Comparison of ENCODE assay signal across 13 cellular contexts in genomic region chr18:77084757-77085035, GRCh38. TPM values are rescaled to one million over a fixed set of nuclear protein-coding genes. Genes with fewer than 3 reads are reported as not detected.
DNase-seq lines count a peak whose midpoint lies in the region; ATAC-seq and TF ChIP-seq lines count a peak whose summit lies in the region.
"Had no signal": no experiment of that assay in that cellular context is flagged by ENCODE, and none has a peak within 500 bp of the region (broad histone marks: within the 10 kb centered on the region; RNA-seq: fewer than 3 reads in every experiment).

No MANE protein-coding gene starts in this region.

- TF ChIP-seq POLR2A in gastroesophageal sphincter (IDR thresholded peaks at IDR 0.05), result no peak

- no peak for TF ChIP-seq EP300 in gastroesophageal sphincter (IDR thresholded peaks at IDR 0.05)

- H3K9me3 ChIP-seq in CD4-positive, CD25-positive, alpha-beta regulatory T cell (ENCODE audit: control insufficient read depth in 2 of 2, low read length in 2 of 2), result no peaks in the 10 kb centered on the region
- H3K9me3 ChIP-seq in gastroesophageal sphincter (no peaks in the 10 kb centered on the region), neutrophil (no peaks in the 10 kb centered on the region)
- H3K9me3 ChIP-seq: mucosa of descending colon, thyroid gland had no signal

- peaks cover 0 to 3% (median 0%) of the 10 kb centered on the region in 7 donors for H3K9me3 Mint-ChIP-seq in CD4-positive, CD25-positive, alpha-beta regulatory T cell

- WGBS in gastroesophageal sphincter (ENCODE audit: low coverage in 1 of 2), 2 donors, result 30 to 33% methylated on average over 1 of the region's 1 CpG

- peaks cover 35% of the 10 kb centered on the region for H3K36me3 Mint-ChIP-seq in CD4-positive, CD25-positive, alpha-beta regulatory T cell

- no peak overlapping the region for H3K4me3 ChIP-seq in CD4-positive, CD25-positive, alpha-beta regulatory T cell (ENCODE audit: low read depth, low read length)
- H3K4me3 ChIP-seq in gastroesophageal sphincter (no peak overlapping the region), neutrophil (ENCODE audit: low read depth in 1 of 2, low read length in 1 of 2) (peak overlapping the region in 1 of 2 experiments; percentile 1)
- H3K4me3 ChIP-seq: mucosa of descending colon, thyroid gland had no signal

- no peaks in the 10 kb centered on the region for H3K27me3 Mint-ChIP-seq in CD4-positive, CD25-positive, alpha-beta regulatory T cell

- no peak for DNase-seq in CD4-positive, CD25-positive, alpha-beta regulatory T cell
- DNase-seq in NCI-H69 (lab: John Stamatoyannopoulos, UW), result peak; percentile 43
- DNase-seq in NCI-H2196 treated with DMSO at 0.1 percent for 48 hours (lab: John Stamatoyannopoulos, UW; ENCODE audit: unreplicated experiment), result no peak
- no peak for DNase-seq in activated gamma-delta T cell (lab: John Stamatoyannopoulos, UW)
- DNase-seq: activated CD8-positive, alpha-beta memory T cell treated with anti-CD3 and anti-CD28 coated beads, Interleukin-2, amount 50 U/mL, for 4 hours; NCI-H2227 treated with DMSO at 0.1 percent for 48 hours; thyroid gland had no signal

- H3K4me1 ChIP-seq in CD4-positive, CD25-positive, alpha-beta regulatory T cell (ENCODE audit: control insufficient read depth, insufficient read depth, low read length, poor library complexity, severe bottlenecking), result peaks cover 29% of the 10 kb centered on the region
- peaks cover 0 to 75% (median 20%) of the 10 kb centered on the region in 3 donors for H3K4me1 ChIP-seq in gastroesophageal sphincter
- peaks cover 71 to 74% of the 10 kb centered on the region in 2 experiments for H3K4me1 ChIP-seq in neutrophil (ENCODE audit: control insufficient read depth in 1 of 2, insufficient read depth in 1 of 2, low read depth in 1 of 2, low read length in 1 of 2)

- no peak overlapping the region for H3K27ac ChIP-seq in CD4-positive, CD25-positive, alpha-beta regulatory T cell (ENCODE audit: insufficient read depth, low read length, poor library complexity, severe bottlenecking)
- H3K27ac ChIP-seq in gastroesophageal sphincter (peak overlapping the region in 3 of 4 donors; percentile 62 to 83 (median 82)), neutrophil (peak overlapping the region; percentile 99)

- H3K36me3 ChIP-seq in CD4-positive, CD25-positive, alpha-beta regulatory T cell (ENCODE audit: control insufficient read depth, insufficient read depth, low read length), result peaks cover 26% of the 10 kb centered on the region
- H3K36me3 ChIP-seq in gastroesophageal sphincter, result no peaks in the 10 kb centered on the region
- H3K36me3 ChIP-seq in neutrophil, result peaks cover 40% of the 10 kb centered on the region
- H3K36me3 ChIP-seq: thyroid gland had no signal

- ATAC-seq in CD4-positive, CD25-positive, alpha-beta regulatory T cell (ENCODE audit: low read depth in 2 of 2), result no peak
- peak; percentile 38 for ATAC-seq in gastroesophageal sphincter
- no peak for ATAC-seq in HG03095 (IDR thresholded peaks at IDR 0.05; ENCODE audit: unreplicated experiment)
- no peak for ATAC-seq in GM19467 (IDR thresholded peaks at IDR 0.05; ENCODE audit: unreplicated experiment)
- ATAC-seq: SK-N-SH treated with all-trans-retinoic acid at 6 μM for 48 hours had no signal

- H3K27me3 ChIP-seq in CD4-positive, CD25-positive, alpha-beta regulatory T cell (ENCODE audit: control insufficient read depth, insufficient read depth, low read length), result no peaks in the 10 kb centered on the region
- H3K27me3 ChIP-seq in gastroesophageal sphincter (no peaks in the 10 kb centered on the region), neutrophil (no peaks in the 10 kb centered on the region)
- H3K27me3 ChIP-seq: thyroid gland had no signal

- no peak for TF ChIP-seq CTCF in gastroesophageal sphincter (IDR thresholded peaks at IDR 0.05)
- TF ChIP-seq CTCF in neutrophil (IDR thresholded peaks at IDR 0.05), result no peak

- peaks cover 50 to 78% (median 60%) of the 10 kb centered on the region in 4 donors for H3K4me1 Mint-ChIP-seq in CD4-positive, CD25-positive, alpha-beta regulatory T cell

- peak overlapping the region in 2 of 3 donors; percentile 0 to 95 for H3K27ac Mint-ChIP-seq in CD4-positive, CD25-positive, alpha-beta regulatory T cell

- peak overlapping the region in 2 of 4 donors; percentile 35 to 38 for H3K4me3 Mint-ChIP-seq in CD4-positive, CD25-positive, alpha-beta regulatory T cell

RNA-seq across cellular contexts. Expression of gene MBP, which starts 47.9 kb away (rescaled TPM):
- total RNA-seq in CD4-positive, CD25-positive, alpha-beta regulatory T cell, result 172 TPM
- polyA plus RNA-seq in CD4-positive, CD25-positive, alpha-beta regulatory T cell, result 100 to 1,000 TPM; 134 to 145 (median 141) TPM
- 10 to 100 TPM; 23.2 to 34.7 (median 28.2) TPM for total RNA-seq in gastroesophageal sphincter
